In the genomic region with DNA sequence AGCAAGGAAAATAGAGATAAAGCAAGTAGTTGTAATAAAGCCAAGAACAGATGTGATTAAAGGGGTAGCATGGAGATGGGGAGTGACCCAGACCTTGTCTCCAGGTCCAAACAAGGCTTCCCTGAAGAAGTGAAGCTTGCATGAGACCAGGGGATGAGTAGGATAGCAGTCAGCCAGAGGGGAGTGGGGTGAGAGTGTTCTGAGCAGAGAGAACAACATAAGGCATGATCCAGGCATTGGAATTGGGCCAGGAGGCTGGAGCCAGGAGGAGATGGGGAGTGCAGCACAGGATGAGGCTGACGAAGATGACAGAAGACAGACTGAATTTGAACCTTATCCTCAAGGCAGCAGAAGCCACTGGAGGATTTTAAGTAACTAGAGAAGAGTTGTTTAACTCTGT, we compare ENCODE assay signal across 11 cellular contexts. TPM values are rescaled to one million over a fixed set of nuclear protein-coding genes. Genes with fewer than 3 reads are reported as not detected.
A peak's percentile ranks its signal among the peaks of the same experiment; 100 is the strongest.
DNase-seq lines count a peak whose midpoint lies in the region; ATAC-seq, FAIRE-seq and TF ChIP-seq lines count a peak whose summit lies in the region.
"Had no signal": no experiment of that assay in that cellular context is flagged by ENCODE, and none has a peak within 500 bp of the region (broad histone marks: within the 10 kb centered on the region; RNA-seq: fewer than 3 reads in every experiment).

No MANE protein-coding gene starts in this region.

- no TSS peak for BruUV-seq in MCF 10A (replicated peaks; lab: Mats Ljungman, UMichigan)

- POLR2A ChIA-PET in MCF 10A (lab: Yijun Ruan, JAX), result interaction anchor here (1.0 to 1.2 kb wide), 4 partner anchors 18 to 35 kb away, joined by 3 to 5 read pairs (median 4); no protein-coding TSS in a partner anchor

- H3K27me3 Mint-ChIP-seq in MCF 10A (ENCODE audit: insufficient read depth, unreplicated experiment), result peaks cover 2% of the 10 kb centered on the region
- H3K27me3 Mint-ChIP-seq in activated CD4-positive, alpha-beta T cell treated with anti-CD3 and anti-CD28 coated beads, Interleukin-2, amount 10 ng/mL, durations not matched to agents 24 days and 14 days, result peaks cover 10% of the 10 kb centered on the region

- H3K27me3 ChIP-seq in breast epithelium, result no peaks in the 10 kb centered on the region
- no peaks in the 10 kb centered on the region for H3K27me3 ChIP-seq in vagina
- H3K27me3 ChIP-seq: neutrophil had no signal

- TF ChIP-seq POLR2A in breast epithelium (IDR thresholded peaks at IDR 0.05) (no peak), vagina (IDR thresholded peaks at IDR 0.05) (no peak)

- peaks cover 17% of the 10 kb centered on the region for H3K4me1 Mint-ChIP-seq in MCF 10A (ENCODE audit: insufficient read depth, unreplicated experiment)
- peaks cover 7% of the 10 kb centered on the region for H3K4me1 Mint-ChIP-seq in activated CD4-positive, alpha-beta T cell treated with anti-CD3 and anti-CD28 coated beads, Interleukin-2, amount 10 ng/mL, durations not matched to agents 24 days and 14 days

- H3K27ac Mint-ChIP-seq in MCF 10A (ENCODE audit: low read depth, unreplicated experiment), result no peak overlapping the region
- H3K27ac Mint-ChIP-seq in activated CD4-positive, alpha-beta T cell treated with anti-CD3 and anti-CD28 coated beads, Interleukin-2, amount 10 ng/mL, durations not matched to agents 24 days and 14 days, result no peak overlapping the region
- H3K27ac Mint-ChIP-seq: activated naive CD4-positive, alpha-beta T cell treated with anti-CD3 and anti-CD28 coated beads for 36 hours; H9 had no signal

- DNase-seq in MCF 10A (ENCODE audit: unreplicated experiment) (peak; percentile 48), breast epithelium (ENCODE audit: low spot score in 2 of 2) (no peak), caudate nucleus (lab: John Stamatoyannopoulos, UW) (peak in 33 of 61 donors; percentile 11 to 89 (median 36)), left colon (peak; percentile 27 to 58), vagina (ENCODE audit: extremely low spot score in 2 of 2) (no peak), D721Med (ENCODE audit: insufficient read length, low spot score) (no peak)
- DNase-seq in activated CD4-positive, alpha-beta T cell treated with anti-CD3 and anti-CD28 coated beads, Interleukin-2, amount 10 ng/mL, durations not matched to agents 24 days and 14 days, result no peak
- DNase-seq: activated naive CD4-positive, alpha-beta T cell treated with anti-CD3 and anti-CD28 coated beads for 36 hours; H9 had no signal

- FAIRE-seq in D721Med (lab: Jason Lieb, UNC), result no peak

- no peak for TF ChIP-seq CTCF in MCF 10A (IDR thresholded peaks at IDR 0.05; ENCODE audit: unreplicated experiment)
- no peak for TF ChIP-seq CTCF in breast epithelium (IDR thresholded peaks at IDR 0.05)
- no peak for TF ChIP-seq CTCF in vagina (IDR thresholded peaks at IDR 0.05)
- TF ChIP-seq CTCF in D721Med (IDR thresholded peaks at IDR 0.05; ENCODE audit: insufficient read depth, missing control alignments), result no peak

- no peaks in the 10 kb centered on the region for H3K9me3 Mint-ChIP-seq in MCF 10A (ENCODE audit: unreplicated experiment)
- H3K9me3 Mint-ChIP-seq in activated CD4-positive, alpha-beta T cell treated with anti-CD3 and anti-CD28 coated beads, Interleukin-2, amount 10 ng/mL, durations not matched to agents 24 days and 14 days, result no peaks in the 10 kb centered on the region
- H3K9me3 Mint-ChIP-seq: activated naive CD4-positive, alpha-beta T cell treated with anti-CD3 and anti-CD28 coated beads for 36 hours had no signal

- H3K4me1 ChIP-seq in breast epithelium, result no peaks in the 10 kb centered on the region
- H3K4me1 ChIP-seq in vagina, result no peaks in the 10 kb centered on the region

- intact Hi-C loops in MCF 10A (cut with micrococcal nuclease) (no loop called here), breast epithelium (cut with DNase I; ENCODE audit: low total_unique reads) (no loop called here), left colon (cut with DNase I, micrococcal nuclease) (no loop called here), vagina (cut with DNase I) (no loop called here)
- intact Hi-C loops in activated CD4-positive, alpha-beta T cell treated with anti-CD3 and anti-CD28 coated beads, Interleukin-2, amount 10 ng/mL, durations not matched to agents 24 days and 14 days (cut with micrococcal nuclease), result loop anchor here (10.0 kb wide), 1 partner anchor 54 kb away; no protein-coding TSS in a partner anchor

- ATAC-seq in left colon, result no peak
- ATAC-seq in GM21360 (IDR thresholded peaks at IDR 0.05; ENCODE audit: unreplicated experiment), result no peak

- H3K36me3 ChIP-seq in breast epithelium (no peaks in the 10 kb centered on the region), vagina (no peaks in the 10 kb centered on the region)
- H3K36me3 ChIP-seq: neutrophil had no signal

- H3K4me3 Mint-ChIP-seq in MCF 10A (ENCODE audit: unreplicated experiment), result no peak overlapping the region
- H3K4me3 Mint-ChIP-seq in activated CD4-positive, alpha-beta T cell treated with anti-CD3 and anti-CD28 coated beads, Interleukin-2, amount 10 ng/mL, durations not matched to agents 24 days and 14 days, result no peak overlapping the region
- H3K4me3 Mint-ChIP-seq: activated naive CD4-positive, alpha-beta T cell treated with anti-CD3 and anti-CD28 coated beads for 36 hours; H9 had no signal

- CTCF ChIA-PET in MCF 10A (lab: Yijun Ruan, JAX), result interaction anchor here (1.7 to 3.6 kb wide), 2 partner anchors 18 to 109 kb away, joined by 12 to 29 read pairs; no protein-coding TSS in a partner anchor

- H3K9me3 ChIP-seq in breast epithelium, result no peaks in the 10 kb centered on the region
- no peaks in the 10 kb centered on the region for H3K9me3 ChIP-seq in vagina
- H3K9me3 ChIP-seq: neutrophil had no signal

- no peak overlapping the region for H3K4me3 ChIP-seq in breast epithelium
- H3K4me3 ChIP-seq in vagina, result no peak overlapping the region

- H3K27ac ChIP-seq in breast epithelium (peak overlapping the region in 1 of 2 donors; percentile 10), caudate nucleus (ENCODE audit: low read depth, low read length) (peak overlapping the region; percentile 19), vagina (peak overlapping the region; percentile 45)
- H3K27ac ChIP-seq: neutrophil had no signal

- no peaks in the 10 kb centered on the region for H3K36me3 Mint-ChIP-seq in MCF 10A (ENCODE audit: insufficient read depth, unreplicated experiment)
- no peaks in the 10 kb centered on the region for H3K36me3 Mint-ChIP-seq in activated CD4-positive, alpha-beta T cell treated with anti-CD3 and anti-CD28 coated beads, Interleukin-2, amount 10 ng/mL, durations not matched to agents 24 days and 14 days (ENCODE audit: low read depth)

RNA-seq across cellular contexts. Expression of a gene that starts 7.2 kb away (rescaled TPM):
- total RNA-seq in MCF 10A (2022) (2.8 and 5.3 TPM in 2 replicates), breast epithelium (10 to 100 TPM in 2 of 3 donors, 1 to 10 TPM in 1; 8.6 to 16.8 (median 11.5) TPM), left colon (1 to 10 TPM; 3.0 to 7.5 TPM), vagina (18.4 TPM)
- total RNA-seq in activated CD4-positive, alpha-beta T cell treated with anti-CD3 and anti-CD28 coated beads, Interleukin-2, amount 10 ng/mL, durations not matched to agents 24 days and 14 days, result 4.0 and 4.6 TPM in 2 replicates

RNA-seq across cellular contexts. Expression of a gene that starts 21.2 kb away (rescaled TPM):
- total RNA-seq in MCF 10A (2022), result 13.4 and 14.3 TPM in 2 replicates
- 10 to 100 TPM in 2 of 3 donors, 1 to 10 TPM in 1; 5.0 to 18.7 (median 15.8) TPM for total RNA-seq in breast epithelium
- 1 to 10 TPM; 6.6 to 7.3 TPM for total RNA-seq in left colon
- 16.9 TPM for total RNA-seq in vagina
- total RNA-seq in activated CD4-positive, alpha-beta T cell treated with anti-CD3 and anti-CD28 coated beads, Interleukin-2, amount 10 ng/mL, durations not matched to agents 24 days and 14 days, result 15.4 and 15.5 TPM in 2 replicates

Comparison
In these comparisons a context has a peak if more than half of its experiments do, and no peak if none do; other contexts are left out.
1. DNase-seq: peak in MCF 10A (single experiment), caudate nucleus (33 of 61) and left colon (2 of 2); none in breast epithelium (0 of 2), vagina (0 of 2), D721Med (single experiment) and activated CD4-positive, alpha-beta T cell treated with anti-CD3 and anti-CD28 coated beads, Interleukin-2, amount 10 ng/mL, durations not matched to agents 24 days and 14 days (single experiment).